Comparison of ENCODE assay signal across 8 cellular contexts in genomic region chr13:23695711-23696512, GRCh38.
A peak's percentile ranks its signal among the peaks of the same experiment; 100 is the strongest.
DNase-seq lines count a peak whose midpoint lies in the region; ATAC-seq and TF ChIP-seq lines count a peak whose summit lies in the region.

No MANE protein-coding gene starts in this region.

- H3K27me3 ChIP-seq in esophagus (ENCODE audit: control insufficient read depth in 1 of 2, insufficient read depth in 2 of 2, low read length in 2 of 2): no peaks in the 10 kb centered on the region
- H3K27me3 ChIP-seq in MG63: no peaks in the 10 kb centered on the region

- H3K9me3 ChIP-seq in esophagus (ENCODE audit: control insufficient read depth in 2 of 2, insufficient read depth in 1 of 2, low read depth in 1 of 2, low read length in 1 of 2): no peaks in the 10 kb centered on the region
- no peaks in the 10 kb centered on the region for H3K9me3 ChIP-seq in MG63

- POLR2A ChIA-PET in activated CD4-positive, alpha-beta T cell treated with anti-CD3 and anti-CD28 coated beads, Interleukin-2, amount 10 ng/mL, durations not matched to agents 7 days and 5 days (lab: Charles Lee): no interaction called here
- POLR2A ChIA-PET in RWPE1 (lab: Yijun Ruan, JAX; ENCODE audit: low non-redundant PET): no interaction called here

- H3K4me1 Mint-ChIP-seq in activated CD4-positive, alpha-beta T cell treated with anti-CD3 and anti-CD28 coated beads, Interleukin-2, amount 10 ng/mL, durations not matched to agents 7 days and 5 days: peaks cover 12% of the 10 kb centered on the region

- H3K27me3 Mint-ChIP-seq in activated CD4-positive, alpha-beta T cell treated with anti-CD3 and anti-CD28 coated beads, Interleukin-2, amount 10 ng/mL, durations not matched to agents 7 days and 5 days: no peaks in the 10 kb centered on the region

- H3K4me3 Mint-ChIP-seq in activated CD4-positive, alpha-beta T cell treated with anti-CD3 and anti-CD28 coated beads, Interleukin-2, amount 10 ng/mL, durations not matched to agents 7 days and 5 days: peak overlapping the region; percentile 56

- H3K27ac ChIP-seq in esophagus (ENCODE audit: low read depth in 2 of 2, low read length in 1 of 2): peak overlapping the region; percentile 69 to 72
- no peak overlapping the region for H3K27ac ChIP-seq in RWPE1

- peak overlapping the region; percentile 95 for H3K27ac Mint-ChIP-seq in activated CD4-positive, alpha-beta T cell treated with anti-CD3 and anti-CD28 coated beads, Interleukin-2, amount 10 ng/mL, durations not matched to agents 7 days and 5 days

- no peaks in the 10 kb centered on the region for H3K36me3 Mint-ChIP-seq in activated CD4-positive, alpha-beta T cell treated with anti-CD3 and anti-CD28 coated beads, Interleukin-2, amount 10 ng/mL, durations not matched to agents 7 days and 5 days (ENCODE audit: low read depth)

- H3K9me3 Mint-ChIP-seq in activated CD4-positive, alpha-beta T cell treated with anti-CD3 and anti-CD28 coated beads, Interleukin-2, amount 10 ng/mL, durations not matched to agents 7 days and 5 days: no peaks in the 10 kb centered on the region

- 46 to 50% methylated on average over 48 of the region's 48 CpGs for WGBS in esophagus, 2 donors

- DNase-seq in activated CD4-positive, alpha-beta T cell treated with anti-CD3 and anti-CD28 coated beads, Interleukin-2, amount 10 ng/mL, durations not matched to agents 7 days and 5 days: peak; percentile 71
- DNase-seq in stimulated activated CD4-positive, alpha-beta T cell treated with anti-CD3 and anti-CD28 coated beads, TNF-alpha, amount 100 ng/mL, for 1 hour (ENCODE audit: low read depth in 3 of 3, low spot score in 1 of 3): peak; percentile 9 to 37 (median 23)
- no peak for DNase-seq in RWPE1 (ENCODE audit: low spot score)
- no peak for DNase-seq in MG63
- no peak for DNase-seq in cerebellar cortex (ENCODE audit: low spot score)

- H3K4me1 ChIP-seq in esophagus (ENCODE audit: control insufficient read depth in 2 of 2, insufficient read depth in 2 of 2, low read length in 1 of 2): peaks cover 4 to 9% of the 10 kb centered on the region in 2 donors

- TF ChIP-seq CTCF in RWPE1 (conservative IDR thresholded peaks at IDR 0.05; ENCODE audit: low read depth): no peak

- peak; percentile 60 for ATAC-seq in GM18511 (IDR thresholded peaks at IDR 0.05; ENCODE audit: unreplicated experiment)
- ATAC-seq in HG02981 (IDR thresholded peaks at IDR 0.05; ENCODE audit: unreplicated experiment): peak; percentile 92

- CTCF ChIA-PET in activated CD4-positive, alpha-beta T cell treated with anti-CD3 and anti-CD28 coated beads, Interleukin-2, amount 10 ng/mL, durations not matched to agents 7 days and 5 days (lab: Charles Lee): no interaction called here
- CTCF ChIA-PET in RWPE1 (lab: Yijun Ruan, JAX): no interaction called here

- H3K4me3 ChIP-seq in esophagus (ENCODE audit: low read depth in 1 of 2, low read length in 2 of 2): peak overlapping the region; percentile 4 to 13
- no peak overlapping the region for H3K4me3 ChIP-seq in MG63

- no peaks in the 10 kb centered on the region for H3K36me3 ChIP-seq in esophagus (ENCODE audit: control insufficient read depth in 2 of 2, insufficient read depth in 2 of 2, low read length in 1 of 2)
- no peaks in the 10 kb centered on the region for H3K36me3 ChIP-seq in MG63

Comparison
In these comparisons a context has a peak if more than half of its experiments do, and no peak if none do; other contexts are left out.
1. DNase-seq: peak in activated CD4-positive, alpha-beta T cell treated with anti-CD3 and anti-CD28 coated beads, Interleukin-2, amount 10 ng/mL, durations not matched to agents 7 days and 5 days (single experiment) and stimulated activated CD4-positive, alpha-beta T cell treated with anti-CD3 and anti-CD28 coated beads, TNF-alpha, amount 100 ng/mL, for 1 hour (3 of 3); none in RWPE1 (single experiment), MG63 (single experiment) and cerebellar cortex (single experiment).